ENCODE assay signal across 8 cellular contexts in genomic region chr1:65459397-65459768, GRCh38. TPM values are rescaled to one million over a fixed set of nuclear protein-coding genes. Genes with fewer than 3 reads are reported as not detected.
A peak's percentile ranks its signal among the peaks of the same experiment; 100 is the strongest.
DNase-seq lines count a peak whose midpoint lies in the region; ATAC-seq and TF ChIP-seq lines count a peak whose summit lies in the region.

No MANE protein-coding gene starts in this region.

- ATAC-seq in GM19395 (IDR thresholded peaks at IDR 0.05; ENCODE audit: unreplicated experiment), result peak; percentile 93
- no peak for ATAC-seq in GM19397 (IDR thresholded peaks at IDR 0.05; ENCODE audit: unreplicated experiment)
- no peak for ATAC-seq in HG03439 (IDR thresholded peaks at IDR 0.05; ENCODE audit: unreplicated experiment)
- ATAC-seq in GM19463 (IDR thresholded peaks at IDR 0.05; ENCODE audit: unreplicated experiment), result no peak

- peak overlapping the region; percentile 44 for H2AFZ ChIP-seq in SU-DHL-6 (ENCODE audit: low read depth, low read length, severe bottlenecking)

- no peaks in the 10 kb centered on the region for H3K27me3 ChIP-seq in SU-DHL-6 (ENCODE audit: low read length)

- DNase-seq in Daoy (ENCODE audit: low read depth), result peak; percentile 25
- DNase-seq in HS-27A (ENCODE audit: low read depth), result peak; percentile 46
- DNase-seq in inferior parietal cortex (ENCODE audit: extremely low spot score), result peak; percentile 36

- H3K9ac ChIP-seq in SU-DHL-6 (ENCODE audit: low read length), result no peak overlapping the region

- H3K4me3 ChIP-seq in SU-DHL-6 (ENCODE audit: insufficient read depth, low read length, poor library complexity, severe bottlenecking), result no peak overlapping the region

- no peaks in the 10 kb centered on the region for H3F3A ChIP-seq in SU-DHL-6 (ENCODE audit: insufficient read depth)

- no peaks in the 10 kb centered on the region for H3K9me3 ChIP-seq in SU-DHL-6 (ENCODE audit: insufficient read depth, low read length)

- no peak overlapping the region for H3K27ac ChIP-seq in SU-DHL-6 (ENCODE audit: low read depth, low read length)

- no peaks in the 10 kb centered on the region for H3K79me2 ChIP-seq in SU-DHL-6 (ENCODE audit: insufficient read depth, low read length)

- no peaks in the 10 kb centered on the region for H4K20me1 ChIP-seq in SU-DHL-6 (ENCODE audit: low read depth, low read length)

- peak; percentile 38 for TF ChIP-seq CTCF in SU-DHL-6 (IDR thresholded peaks at IDR 0.05; ENCODE audit: insufficient read depth, low read length, poor library complexity, severe bottlenecking)

- no peak overlapping the region for H3K4me2 ChIP-seq in SU-DHL-6 (ENCODE audit: low read depth, low read length, poor library complexity, severe bottlenecking)

- no peaks in the 10 kb centered on the region for H3K9me2 ChIP-seq in SU-DHL-6 (replicated peaks; ENCODE audit: insufficient read depth, low read length)

- no peaks in the 10 kb centered on the region for H3K36me3 ChIP-seq in SU-DHL-6 (ENCODE audit: low read length)

RNA-seq across cellular contexts. Expression of gene LEPR, which starts 38.9 kb away (rescaled TPM):
- 6.5 and 7.1 TPM in 2 replicates for total RNA-seq in Daoy (2014; rRNA removed; shearing (Covaris generic))

RNA-seq across cellular contexts. Expression of gene LEPROT, which starts 38.9 kb away (rescaled TPM):
- total RNA-seq in Daoy (2014; rRNA removed; shearing (Covaris generic)), result 19.9 and 21.3 TPM in 2 replicates
